8 cellular contexts compared by ENCODE assay signal in the genomic region with DNA sequence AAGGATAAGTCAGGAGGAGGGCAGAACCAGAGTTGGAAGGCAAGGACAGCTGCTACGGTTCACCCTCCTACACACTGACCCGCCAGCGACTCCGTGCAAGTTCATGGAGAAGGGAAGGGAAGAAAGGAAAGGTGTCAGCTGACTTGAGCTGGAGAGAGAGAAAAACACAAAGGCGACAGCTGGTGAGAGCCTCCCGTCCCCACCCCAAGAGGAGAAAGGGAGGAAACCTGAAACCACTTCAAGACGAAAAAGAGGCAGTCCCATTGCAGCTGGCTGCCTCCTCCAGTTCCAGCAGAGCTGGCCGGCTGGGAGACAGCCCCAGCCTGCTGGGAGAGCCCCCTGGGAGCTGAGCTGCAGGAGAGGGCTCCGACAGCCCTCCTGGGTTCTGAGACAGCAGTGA.
DNase-seq lines count a peak whose midpoint lies in the region; ATAC-seq and TF ChIP-seq lines count a peak whose summit lies in the region.

No MANE protein-coding gene starts in this region.

- no peak for TF ChIP-seq CTCF in suprapubic skin (IDR thresholded peaks at IDR 0.05)

- DNase-seq in Ammon's horn (ENCODE audit: low spot score) (peak; percentile 11), NCI-H1105 treated with DMSO at 0.1 percent for 48 hours (lab: John Stamatoyannopoulos, UW) (peak; percentile 90), amniotic stem cell (lab: John Stamatoyannopoulos, UW) (peak; percentile 37), suprapubic skin (ENCODE audit: low spot score in 2 of 2) (no peak), SIG-M5 (lab: John Stamatoyannopoulos, UW) (no peak)
- no peak for DNase-seq in stimulated activated CD4-positive, alpha-beta T cell treated with anti-CD3 and anti-CD28 coated beads, Interleukin-15, amount 100 ng/mL, for 24 hours

- no peaks in the 10 kb centered on the region for H3K36me3 ChIP-seq in suprapubic skin

- WGBS in suprapubic skin: 8% methylated on average over 9 of the region's 9 CpGs

- no peak for TF ChIP-seq POLR2A in suprapubic skin (IDR thresholded peaks at IDR 0.05)

- TF ChIP-seq EP300 in suprapubic skin (IDR thresholded peaks at IDR 0.05): no peak

- peak overlapping the region; percentile 6 for H3K27ac ChIP-seq in suprapubic skin

- H3K4me3 ChIP-seq in iPS-18c (ENCODE audit: insufficient read depth, low read depth, low read length) (peak overlapping the region; percentile 21; the same call in 1 of the 2 replicates), suprapubic skin (no peak overlapping the region)

- no peaks in the 10 kb centered on the region for H3K27me3 ChIP-seq in suprapubic skin

- peaks cover 44% of the 10 kb centered on the region for H3K4me1 ChIP-seq in suprapubic skin

- H3K9me3 ChIP-seq in iPS-18c (ENCODE audit: control insufficient read depth, insufficient read depth, low read length): no peaks in the 10 kb centered on the region
- no peaks in the 10 kb centered on the region for H3K9me3 ChIP-seq in suprapubic skin

- no peak for ATAC-seq in HG02623 (IDR thresholded peaks at IDR 0.05; ENCODE audit: unreplicated experiment)

Comparison
In these comparisons a context has a peak if more than half of its experiments do, and no peak if none do; other contexts are left out.
1. DNase-seq: peak in Ammon's horn (single experiment), NCI-H1105 treated with DMSO at 0.1 percent for 48 hours (single experiment) and amniotic stem cell (single experiment); none in suprapubic skin (0 of 2), SIG-M5 (single experiment) and stimulated activated CD4-positive, alpha-beta T cell treated with anti-CD3 and anti-CD28 coated beads, Interleukin-15, amount 100 ng/mL, for 24 hours (single experiment).